In the genomic region with DNA sequence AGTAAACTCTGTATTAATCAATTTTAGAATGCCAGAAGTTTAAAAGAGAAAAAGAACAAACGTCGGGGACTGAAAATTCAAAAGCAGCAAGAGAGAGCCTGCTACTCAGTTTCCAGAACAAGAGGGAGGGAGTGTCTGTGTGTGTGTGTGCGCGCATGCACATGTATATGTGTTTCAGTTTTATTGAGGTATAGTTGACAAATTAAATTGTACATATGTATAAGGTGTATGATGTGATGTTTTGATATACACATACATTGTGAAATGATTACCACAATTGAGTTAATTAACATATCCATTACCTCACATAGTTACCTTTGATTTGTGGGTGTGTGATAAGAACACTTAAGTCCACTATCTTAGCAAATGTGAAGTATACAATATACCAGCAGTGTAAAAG, we compare ENCODE assay signal across 17 cellular contexts. TPM values are rescaled to one million over a fixed set of nuclear protein-coding genes. Genes with fewer than 3 reads are reported as not detected.
"Had no signal": no experiment of that assay in that cellular context is flagged by ENCODE, and none has a peak within 500 bp of the region (broad histone marks: within the 10 kb centered on the region; RNA-seq: fewer than 3 reads in every experiment).

No MANE protein-coding gene starts in this region.

- H3K27ac ChIP-seq: cardiac muscle cell, hepatocyte, parathyroid adenoma, right lobe of liver, spleen, upper lobe of right lung had no signal

- DNase-seq: activated CD4-positive, alpha-beta T cell treated with anti-CD3 and anti-CD28 coated beads, Interleukin-2, amount 50 U/mL, for 48 hours; activated gamma-delta T cell; dermis blood vessel endothelial cell; effector memory CD4-positive, alpha-beta T cell; right lobe of liver; spleen; stimulated activated CD4-positive, alpha-beta T cell treated with anti-CD3 and anti-CD28 coated beads, Interleukin-4, amount 100 ng/mL, for 4 hours; stimulated activated naive CD4-positive, alpha-beta T cell; upper lobe of right lung had no signal

- H3K9ac ChIP-seq: parathyroid adenoma had no signal

- H3K27me3 ChIP-seq: cardiac muscle cell, hepatocyte, right lobe of liver, spleen, upper lobe of right lung had no signal

- H3K4me3 Mint-ChIP-seq: T-helper 2 cell treated with Interferon-gamma antibody and Interleukin-4, amounts not matched to agents 5 μg/mL and 100 μg/mL, for 36 hours had no signal

- H3K4me3 ChIP-seq: cardiac muscle cell, hepatocyte, right lobe of liver, spleen, upper lobe of right lung had no signal

- H2AFZ ChIP-seq: hepatocyte, parathyroid adenoma had no signal

- H3K36me3 ChIP-seq: cardiac muscle cell, right lobe of liver, spleen, upper lobe of right lung had no signal

- H3K4me2 ChIP-seq: hepatocyte had no signal

- FAIRE-seq: endothelial cell of umbilical vein, TTC549 had no signal

- ATAC-seq: activated naive CD4-positive, alpha-beta T cell treated with anti-CD3 and anti-CD28 coated beads, Interleukin-2, amount 50 U/mL, for 72 hours; upper lobe of right lung had no signal

- H3K4me1 ChIP-seq: parathyroid adenoma, right lobe of liver, spleen, upper lobe of right lung had no signal

- H3K27ac Mint-ChIP-seq: activated naive CD4-positive, alpha-beta T cell treated with anti-CD3 and anti-CD28 coated beads, Interleukin-2, amount 50 U/mL, for 72 hours; T-helper 2 cell treated with Interferon-gamma antibody and Interleukin-4, amounts not matched to agents 5 μg/mL and 100 μg/mL, for 36 hours had no signal

- H3K79me2 ChIP-seq: parathyroid adenoma had no signal

RNA-seq across cellular contexts. Expression of a gene that starts 27.6 kb away (rescaled TPM):
- polyA plus RNA-seq: neural cell had no signal
